ENCODE assay signal across 4 cellular contexts in genomic region chr10:91705948-91706670, GRCh38.
A peak's percentile ranks its signal among the peaks of the same experiment; 100 is the strongest.
TF ChIP-seq lines count a peak whose summit lies in the region.

No MANE protein-coding gene starts in this region.

TF ChIP-seq in HCT116, 20 proteins besides CTCF, POLR2A, EP300 and RAD21:
- TF ChIP-seq TCF7L2 (IDR thresholded peaks at IDR 0.05; ENCODE audit: borderline replicate concordance, extremely low read depth, insufficient read depth, insufficient read length) (peak; percentile 39), ELF1 (IDR thresholded peaks at IDR 0.05; ENCODE audit: borderline replicate concordance, low read depth) (no peak)

TF ChIP-seq in WTC11, 78 proteins besides CTCF, POLR2A, EP300 and RAD21:
- TF ChIP-seq ERG (CRISPR knock-in tag; IDR thresholded peaks at IDR 0.05) (no peak), GABPB1 (CRISPR knock-in tag; IDR thresholded peaks at IDR 0.05) (peak; percentile 95)
TF ChIP-seq in WTC11: peak in this region for 1.

TF ChIP-seq in HepG2, 621 proteins besides CTCF, POLR2A, EP300 and RAD21 (continued from another document and continues in another):
- TF ChIP-seq CREM (IDR thresholded peaks at IDR 0.05) (peak; percentile 34; the same call in 1 of the 2 replicates), CREM (CRISPR knock-in tag; IDR thresholded peaks at IDR 0.05) (no peak), REPIN1 (CRISPR knock-in tag; IDR thresholded peaks at IDR 0.05; ENCODE audit: borderline replicate concordance, low read depth) (peak; percentile 51; the same call in 1 of the 2 replicates), TCF7 (IDR thresholded peaks at IDR 0.05; ENCODE audit: low read depth) (peak; percentile 88), RCOR2 (CRISPR knock-in tag; IDR thresholded peaks at IDR 0.05) (0 out of 2 replicates have a peak, but pooled peaks have one; percentile 57), SMARCC2 (IDR thresholded peaks at IDR 0.05) (0 out of 2 replicates have a peak, but pooled peaks have one; percentile 36), TARDBP (CRISPR knock-in tag; IDR thresholded peaks at IDR 0.05) (peak; percentile 66; the same call in 1 of the 2 replicates), GLI4 (CRISPR knock-in tag; IDR thresholded peaks at IDR 0.05; ENCODE audit: borderline replicate concordance) (no peak), NFIC (IDR thresholded peaks at IDR 0.05; ENCODE audit: low read length) (peak; percentile 50; the same call in 1 of the 2 replicates), NCOA2 (CRISPR knock-in tag; IDR thresholded peaks at IDR 0.05) (peak; percentile 78; the same call in 1 of the 2 replicates), PLRG1 (conservative IDR thresholded peaks at IDR 0.05) (no peak), ATF4 (CRISPR knock-in tag; IDR thresholded peaks at IDR 0.05) (peak in 1 of 2 experiments; percentile 95; a peak in 2 of 4 replicates), PITX1 (CRISPR knock-in tag; IDR thresholded peaks at IDR 0.05) (peak; percentile 69; the same call in 1 of the 2 replicates), THAP11 (CRISPR knock-in tag; IDR thresholded peaks at IDR 0.05) (peak; percentile 55; the same call in 1 of the 2 replicates), SOX6 (IDR thresholded peaks at IDR 0.05) (no peak), SOX6 (CRISPR knock-in tag; IDR thresholded peaks at IDR 0.05) (peak; percentile 82), PAXIP1 (CRISPR knock-in tag; conservative IDR thresholded peaks at IDR 0.05) (peak; percentile 75), GLMP (CRISPR knock-in tag; IDR thresholded peaks at IDR 0.05; ENCODE audit: borderline replicate concordance) (no peak), HNF4A (CRISPR knock-in tag; IDR thresholded peaks at IDR 0.05) (peak; percentile 98), MIXL1 (CRISPR knock-in tag; IDR thresholded peaks at IDR 0.05) (0 out of 2 replicates have a peak, but pooled peaks have one; percentile 20), RXRA (CRISPR knock-in tag; IDR thresholded peaks at IDR 0.05) (peak; percentile 61; the same call in 1 of the 2 replicates)

TF ChIP-seq in GM12891, 5 proteins besides CTCF, POLR2A, EP300 and RAD21 (continued from another document):
- TF ChIP-seq TAF1 (IDR thresholded peaks at IDR 0.05; ENCODE audit: low read depth, low read length) (no peak), SPI1 (IDR thresholded peaks at IDR 0.05; ENCODE audit: low read depth, low read length) (no peak)
